ENCODE assay signal across 15 cellular contexts in the genomic region with DNA sequence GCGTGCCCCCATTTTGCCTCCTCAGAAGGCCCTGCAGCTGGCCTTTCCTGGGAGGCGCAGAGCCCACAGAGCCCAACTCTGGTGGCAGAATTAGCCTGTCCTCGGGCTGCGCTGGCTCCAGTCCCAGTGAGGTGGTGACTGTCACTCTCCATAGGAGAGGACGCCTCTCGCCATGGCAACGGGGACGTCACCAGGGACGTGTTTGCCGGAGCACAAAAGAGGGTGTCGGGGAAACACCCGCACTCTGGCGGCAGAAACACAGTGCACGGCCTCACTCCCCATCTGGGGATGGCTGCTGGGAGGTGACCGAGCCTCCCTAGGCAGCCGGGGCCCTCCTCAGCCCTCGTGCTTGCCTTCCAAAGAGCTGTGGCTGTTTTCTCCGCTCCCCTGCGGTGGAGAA. TPM values are rescaled to one million over a fixed set of nuclear protein-coding genes. Genes with fewer than 3 reads are reported as not detected.
DNase-seq lines count a peak whose midpoint lies in the region; ATAC-seq and TF ChIP-seq lines count a peak whose summit lies in the region.
"Had no signal": no experiment of that assay in that cellular context is flagged by ENCODE, and none has a peak within 500 bp of the region (broad histone marks: within the 10 kb centered on the region; RNA-seq: fewer than 3 reads in every experiment).

No MANE protein-coding gene starts in this region.

- ATAC-seq in foreskin keratinocyte, result no peak
- no peak for ATAC-seq in HG03108 (IDR thresholded peaks at IDR 0.05; ENCODE audit: unreplicated experiment)
- ATAC-seq in aorta (ENCODE audit: low FRiP score), result no peak
- no peak for ATAC-seq in HG03039 (IDR thresholded peaks at IDR 0.05; ENCODE audit: unreplicated experiment)
- ATAC-seq: gastrocnemius medialis had no signal

- TF ChIP-seq POLR2A in prostate gland (IDR thresholded peaks at IDR 0.05), result no peak

- WGBS in prostate gland, result 49% methylated on average over 17 of the region's 19 CpGs
- WGBS in aorta, 2 donors, result 86% methylated on average over 19 of the region's 19 CpGs

- no peaks in the 10 kb centered on the region for H3K9me3 ChIP-seq in prostate gland
- no peaks in the 10 kb centered on the region for H3K9me3 ChIP-seq in aorta (ENCODE audit: control insufficient read depth, low read length)
- H3K9me3 ChIP-seq: ascending aorta, gastrocnemius medialis had no signal

- H3K36me3 ChIP-seq in prostate gland, result no peaks in the 10 kb centered on the region
- H3K36me3 ChIP-seq in aorta (ENCODE audit: control insufficient read depth in 1 of 2, insufficient read depth in 2 of 2, low read length in 1 of 2), result no peaks in the 10 kb centered on the region
- H3K36me3 ChIP-seq: ascending aorta, gastrocnemius medialis had no signal

- H3K27me3 ChIP-seq in foreskin keratinocyte (no peaks in the 10 kb centered on the region), prostate gland (replicated peaks; ENCODE audit: insufficient read depth) (no peaks in the 10 kb centered on the region), aorta (ENCODE audit: control insufficient read depth in 1 of 2, insufficient read depth in 2 of 2, low read length in 1 of 2) (no peaks in the 10 kb centered on the region)
- H3K27me3 ChIP-seq: ascending aorta, gastrocnemius medialis had no signal

- H3K4me3 ChIP-seq in prostate gland (no peak overlapping the region), aorta (ENCODE audit: low read length in 2 of 2) (no peak overlapping the region)
- H3K4me3 ChIP-seq: ascending aorta, gastrocnemius medialis, lung had no signal

- TF ChIP-seq CTCF in foreskin keratinocyte (conservative IDR thresholded peaks at IDR 0.05) (no peak), prostate gland (IDR thresholded peaks at IDR 0.05) (no peak)

- DNase-seq in SHP77 (lab: John Stamatoyannopoulos, UW) (peak; percentile 31 to 68), SHP77 treated with DMSO at 0.1 percent for 48 hours (lab: John Stamatoyannopoulos, UW) (no peak), NCI-H69 (lab: John Stamatoyannopoulos, UW) (peak; percentile 90), foreskin keratinocyte (no peak), prostate gland (ENCODE audit: low spot score) (peak; percentile 50), aorta (no peak)
- DNase-seq: activated T-cell treated with anti-CD3 and anti-CD28 coated beads, Interleukin-2, amount 50 U/mL, for 24 hours; effector CD4-positive, alpha-beta T cell; gastrocnemius medialis; NCI-H1930; RPMI8226 had no signal

- H3K4me1 ChIP-seq in foreskin keratinocyte, result peaks cover 22% of the 10 kb centered on the region
- peaks cover 6% of the 10 kb centered on the region for H3K4me1 ChIP-seq in prostate gland (replicated peaks)
- no peaks in the 10 kb centered on the region for H3K4me1 ChIP-seq in aorta (ENCODE audit: control insufficient read depth in 1 of 2, insufficient read depth in 2 of 2, low read length in 2 of 2)

- intact Hi-C loops in prostate gland (cut with DNase I), result no loop called here
- intact Hi-C loops in aorta (cut with DNase I), result no loop called here

- H3K27ac ChIP-seq in foreskin keratinocyte, result peak overlapping the region; percentile 53
- no peak overlapping the region for H3K27ac ChIP-seq in prostate gland
- H3K27ac ChIP-seq in aorta (ENCODE audit: low read depth in 1 of 2, low read length in 2 of 2), result no peak overlapping the region
- H3K27ac ChIP-seq: ascending aorta, gastrocnemius medialis had no signal

RNA-seq across cellular contexts. Expression of gene NCOR2, which starts 50.2 kb away (rescaled TPM):
- total RNA-seq in foreskin keratinocyte (49.8 and 61.0 TPM in 2 replicates), prostate gland (100 to 1,000 TPM; 184 to 306 TPM), aorta (100 to 1,000 TPM; 201 to 248 TPM)
- polyA plus RNA-seq in foreskin keratinocyte (32.1 and 38.1 TPM in 2 replicates), aorta (10 to 100 TPM; 39.1 to 48.2 TPM)

Comparison
In these comparisons a context has a peak if more than half of its experiments do, and no peak if none do; other contexts are left out.
1. DNase-seq: peak in SHP77 (2 of 2), NCI-H69 (single experiment) and prostate gland (single experiment); none in SHP77 treated with DMSO at 0.1 percent for 48 hours (single experiment), foreskin keratinocyte (0 of 2) and aorta (0 of 2).